8 cellular contexts compared by ENCODE assay signal in genomic region chr7:30594055-30594539, GRCh38. TPM values are rescaled to one million over a fixed set of nuclear protein-coding genes. Genes with fewer than 3 reads are reported as not detected.
DNase-seq lines count a peak whose midpoint lies in the region; ATAC-seq and TF ChIP-seq lines count a peak whose summit lies in the region.

No MANE protein-coding gene starts in this region.

- WGBS in adrenal gland, 4 donors = 0 to 2% (median 0%) methylated on average over 12 of the region's 12 CpGs

- intact Hi-C loops in adrenal gland (cut with DNase I) = no loop called here

- H3K4me3 ChIP-seq in adrenal gland (peak overlapping the region; percentile 11 to 94 (median 68)), iPS-18a (ENCODE audit: low read length) (peak overlapping the region; percentile 98)

- H3K27me3 ChIP-seq in adrenal gland (no peaks in the 10 kb centered on the region), iPS-18a (ENCODE audit: control insufficient read depth, insufficient read depth, low read length) (no peaks in the 10 kb centered on the region)

- peak; percentile 44 for ATAC-seq in GM19438 (IDR thresholded peaks at IDR 0.05; ENCODE audit: low read depth, unreplicated experiment)
- peak; percentile 30 for ATAC-seq in HG03457 (IDR thresholded peaks at IDR 0.05; ENCODE audit: unreplicated experiment)

- H3K27ac ChIP-seq in adrenal gland (peak overlapping the region; percentile 75 to 99 (median 98)), iPS-18a (ENCODE audit: low read length) (peak overlapping the region; percentile 69)

- peak overlapping the region; percentile 97 for H3K9ac ChIP-seq in iPS-18a (ENCODE audit: low read length)

- peak; percentile 44 for DNase-seq in D341Med (ENCODE audit: low spot score)
- peak; percentile 55 to 70 for DNase-seq in SHP77 (lab: John Stamatoyannopoulos, UW)
- peak; percentile 20 to 66 (median 45) for DNase-seq in adrenal gland
- DNase-seq in stimulated activated CD4-positive, alpha-beta T cell treated with anti-CD3 and anti-CD28 coated beads, Interleukin-12 subunit alpha, Interleukin-12 subunit beta, amount 100 ng/mL, for 4 hours = peak; percentile 20
- no peak for DNase-seq in mesenteric fat pad (ENCODE audit: low spot score)

- H3K9me3 ChIP-seq in adrenal gland (replicated peaks in 1 of 3) (no peaks in the 10 kb centered on the region), iPS-18a (ENCODE audit: control insufficient read depth, low read depth, low read length) (no peaks in the 10 kb centered on the region)

- H3K4me1 ChIP-seq in adrenal gland (replicated peaks in 1 of 2) (peaks cover 0 to 45% of the 10 kb centered on the region in 2 donors), iPS-18a (ENCODE audit: control insufficient read depth, low read depth, low read length) (peaks cover 15% of the 10 kb centered on the region)

- TF ChIP-seq POLR2A in adrenal gland (IDR thresholded peaks at IDR 0.05) = no peak

- no peak for TF ChIP-seq CTCF in adrenal gland (IDR thresholded peaks at IDR 0.05)

- no peaks in the 10 kb centered on the region for H3K36me3 ChIP-seq in adrenal gland (replicated peaks in 1 of 2)
- peaks cover 10% of the 10 kb centered on the region for H3K36me3 ChIP-seq in iPS-18a (ENCODE audit: control insufficient read depth, low read depth, low read length)

RNA-seq across cellular contexts. Expression of gene GARS1, which starts 0.6 kb away (rescaled TPM):
- total RNA-seq in adrenal gland (100 to 1,000 TPM in 1 of 8 donors, 10 to 100 TPM in 7; 36.3 to 120 (median 69.4) TPM), mesenteric fat pad (126 TPM)
- polyA plus RNA-seq in adrenal gland = 100 to 1,000 TPM in 1 of 3 donors, 10 to 100 TPM in 2; 54.1 to 188 (median 76.9) TPM
